Comparison of ENCODE assay signal across 14 cellular contexts in the genomic region with DNA sequence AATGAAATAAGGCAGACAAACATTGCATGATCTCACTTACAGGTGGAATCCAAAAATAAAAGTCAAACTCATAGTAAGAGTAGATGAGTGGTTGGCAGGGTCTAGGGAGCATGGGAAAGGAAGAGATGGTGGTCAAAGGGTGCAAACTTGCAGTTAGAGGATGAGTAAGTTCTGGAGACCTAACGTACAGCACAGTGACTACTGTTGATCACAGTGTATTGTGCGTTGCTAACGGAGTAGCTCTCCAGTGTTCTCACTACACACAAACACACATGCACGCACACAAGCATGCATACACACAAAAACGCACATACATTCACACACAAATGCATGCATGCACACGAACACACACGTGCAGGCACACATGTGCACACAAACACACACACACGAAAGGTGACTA. TPM values are rescaled to one million over a fixed set of nuclear protein-coding genes. Genes with fewer than 3 reads are reported as not detected.
A peak's percentile ranks its signal among the peaks of the same experiment; 100 is the strongest.
DNase-seq lines count a peak whose midpoint lies in the region; ATAC-seq and TF ChIP-seq lines count a peak whose summit lies in the region.
"Had no signal": no experiment of that assay in that cellular context is flagged by ENCODE, and none has a peak within 500 bp of the region (broad histone marks: within the 10 kb centered on the region; RNA-seq: fewer than 3 reads in every experiment).

No MANE protein-coding gene starts in this region.

- DNase-seq in activated naive CD8-positive, alpha-beta T cell treated with anti-CD3 and anti-CD28 coated beads, Interleukin-2, amount 10 ng/mL, durations not matched to agents 7 days and 5 days: no peak
- no peak for DNase-seq in activated naive CD8-positive, alpha-beta T cell treated with anti-CD3 and anti-CD28 coated beads for 36 hours
- peak in 1 of 2 donors; percentile 29 for DNase-seq in stimulated activated naive CD8-positive, alpha-beta T cell treated with anti-CD3 and anti-CD28 coated beads, Interleukin-15, amount 100 ng/mL, for 72 hours
- DNase-seq in neural progenitor cell (ENCODE audit: low spot score) (no peak), NCI-H1694 (lab: John Stamatoyannopoulos, UW) (no peak)
- DNase-seq: activated T-cell treated with anti-CD3 and anti-CD28 coated beads for 4 hours, PC-9 had no signal

- no peak overlapping the region for H3K4me2 ChIP-seq in neural progenitor cell
- H3K4me2 ChIP-seq: PC-9 had no signal

- ATAC-seq in activated naive CD8-positive, alpha-beta T cell treated with anti-CD3 and anti-CD28 coated beads, Interleukin-2, amount 10 ng/mL, durations not matched to agents 7 days and 5 days (ENCODE audit: low read depth): peak; percentile 45
- peak; percentile 90 for ATAC-seq in GM21723 (IDR thresholded peaks at IDR 0.05; ENCODE audit: unreplicated experiment)
- ATAC-seq in HG03196 (IDR thresholded peaks at IDR 0.05; ENCODE audit: unreplicated experiment): peak; percentile 52
- peak; percentile 94 for ATAC-seq in stimulated activated naive CD8-positive, alpha-beta T cell treated with anti-CD3 and anti-CD28 coated beads, Interleukin-15, amount 100 ng/mL, for 72 hours
- ATAC-seq in HG02938 (IDR thresholded peaks at IDR 0.05; ENCODE audit: unreplicated experiment): no peak

- H3K27me3 Mint-ChIP-seq in activated naive CD8-positive, alpha-beta T cell treated with anti-CD3 and anti-CD28 coated beads, Interleukin-2, amount 10 ng/mL, durations not matched to agents 7 days and 5 days: no peaks in the 10 kb centered on the region
- no peaks in the 10 kb centered on the region for H3K27me3 Mint-ChIP-seq in activated naive CD8-positive, alpha-beta T cell treated with anti-CD3 and anti-CD28 coated beads for 36 hours
- H3K27me3 Mint-ChIP-seq in stimulated activated naive CD8-positive, alpha-beta T cell treated with anti-CD3 and anti-CD28 coated beads, Interleukin-15, amount 100 ng/mL, for 72 hours: no peaks in the 10 kb centered on the region
- no peaks in the 10 kb centered on the region for H3K27me3 Mint-ChIP-seq in neural progenitor cell (ENCODE audit: insufficient read depth, low read depth)

- no peaks in the 10 kb centered on the region for H3K79me2 ChIP-seq in neural progenitor cell (ENCODE audit: low read depth)

- H3K36me3 ChIP-seq in neural progenitor cell: no peaks in the 10 kb centered on the region

- H3F3A ChIP-seq in neural progenitor cell (ENCODE audit: low read depth): no peaks in the 10 kb centered on the region

- peaks cover 11% of the 10 kb centered on the region for H3K36me3 Mint-ChIP-seq in activated naive CD8-positive, alpha-beta T cell treated with anti-CD3 and anti-CD28 coated beads, Interleukin-2, amount 10 ng/mL, durations not matched to agents 7 days and 5 days
- peaks cover 2% of the 10 kb centered on the region for H3K36me3 Mint-ChIP-seq in activated naive CD8-positive, alpha-beta T cell treated with anti-CD3 and anti-CD28 coated beads for 36 hours
- H3K36me3 Mint-ChIP-seq in neural progenitor cell: no peaks in the 10 kb centered on the region
- H3K36me3 Mint-ChIP-seq: type B pancreatic cell had no signal

- no peaks in the 10 kb centered on the region for H3K4me1 ChIP-seq in neural progenitor cell

- H3K27ac ChIP-seq in neural progenitor cell: no peak overlapping the region
- H3K27ac ChIP-seq: PC-9, skin epidermis had no signal

- POLR2A ChIA-PET in activated naive CD8-positive, alpha-beta T cell treated with anti-CD3 and anti-CD28 coated beads, Interleukin-2, amount 10 ng/mL, durations not matched to agents 7 days and 5 days (lab: Charles Lee): no interaction called here

- no peak overlapping the region for H3K9ac ChIP-seq in neural progenitor cell

- no peaks in the 10 kb centered on the region for H3K9me3 ChIP-seq in neural progenitor cell (ENCODE audit: low read depth)

- peaks cover 1% of the 10 kb centered on the region for H3K9me3 Mint-ChIP-seq in activated naive CD8-positive, alpha-beta T cell treated with anti-CD3 and anti-CD28 coated beads, Interleukin-2, amount 10 ng/mL, durations not matched to agents 7 days and 5 days
- no peaks in the 10 kb centered on the region for H3K9me3 Mint-ChIP-seq in activated naive CD8-positive, alpha-beta T cell treated with anti-CD3 and anti-CD28 coated beads for 36 hours
- no peaks in the 10 kb centered on the region for H3K9me3 Mint-ChIP-seq in stimulated activated naive CD8-positive, alpha-beta T cell treated with anti-CD3 and anti-CD28 coated beads, Interleukin-15, amount 100 ng/mL, for 72 hours
- H3K9me3 Mint-ChIP-seq in neural progenitor cell: no peaks in the 10 kb centered on the region
- H3K9me3 Mint-ChIP-seq: neural crest cell, type B pancreatic cell had no signal

- H3K4me1 Mint-ChIP-seq in activated naive CD8-positive, alpha-beta T cell treated with anti-CD3 and anti-CD28 coated beads, Interleukin-2, amount 10 ng/mL, durations not matched to agents 7 days and 5 days: peaks cover 14% of the 10 kb centered on the region
- H3K4me1 Mint-ChIP-seq in activated naive CD8-positive, alpha-beta T cell treated with anti-CD3 and anti-CD28 coated beads for 36 hours: peaks cover 4% of the 10 kb centered on the region
- H3K4me1 Mint-ChIP-seq in stimulated activated naive CD8-positive, alpha-beta T cell treated with anti-CD3 and anti-CD28 coated beads, Interleukin-15, amount 100 ng/mL, for 72 hours: peaks cover 5% of the 10 kb centered on the region
- no peaks in the 10 kb centered on the region for H3K4me1 Mint-ChIP-seq in neural progenitor cell
- H3K4me1 Mint-ChIP-seq: neural crest cell had no signal

- H3K27me3 ChIP-seq in neural progenitor cell: no peaks in the 10 kb centered on the region

- H3K4me3 Mint-ChIP-seq in activated naive CD8-positive, alpha-beta T cell treated with anti-CD3 and anti-CD28 coated beads, Interleukin-2, amount 10 ng/mL, durations not matched to agents 7 days and 5 days: no peak overlapping the region
- no peak overlapping the region for H3K4me3 Mint-ChIP-seq in activated naive CD8-positive, alpha-beta T cell treated with anti-CD3 and anti-CD28 coated beads for 36 hours
- no peak overlapping the region for H3K4me3 Mint-ChIP-seq in stimulated activated naive CD8-positive, alpha-beta T cell treated with anti-CD3 and anti-CD28 coated beads, Interleukin-15, amount 100 ng/mL, for 72 hours
- no peak overlapping the region for H3K4me3 Mint-ChIP-seq in neural progenitor cell
- H3K4me3 Mint-ChIP-seq: neural crest cell, type B pancreatic cell had no signal

- no peak overlapping the region for H2AFZ ChIP-seq in neural progenitor cell (replicated peaks)
- H2AFZ ChIP-seq: PC-9 had no signal

- H3K4me3 ChIP-seq in neural progenitor cell: no peak overlapping the region
- H3K4me3 ChIP-seq: PC-9, skin epidermis had no signal

- peak overlapping the region; percentile 43 for H3K27ac Mint-ChIP-seq in activated naive CD8-positive, alpha-beta T cell treated with anti-CD3 and anti-CD28 coated beads, Interleukin-2, amount 10 ng/mL, durations not matched to agents 7 days and 5 days
- H3K27ac Mint-ChIP-seq in activated naive CD8-positive, alpha-beta T cell treated with anti-CD3 and anti-CD28 coated beads for 36 hours: no peak overlapping the region
- no peak overlapping the region for H3K27ac Mint-ChIP-seq in stimulated activated naive CD8-positive, alpha-beta T cell treated with anti-CD3 and anti-CD28 coated beads, Interleukin-15, amount 100 ng/mL, for 72 hours
- no peak overlapping the region for H3K27ac Mint-ChIP-seq in neural progenitor cell
- H3K27ac Mint-ChIP-seq: type B pancreatic cell had no signal

- TF ChIP-seq CTCF in neural progenitor cell (IDR thresholded peaks at IDR 0.05): no peak

- no peaks in the 10 kb centered on the region for H4K20me1 ChIP-seq in neural progenitor cell (ENCODE audit: low read depth)

RNA-seq across cellular contexts. Expression of gene LY86, which starts 54.9 kb away (rescaled TPM):
- total RNA-seq in activated naive CD8-positive, alpha-beta T cell treated with anti-CD3 and anti-CD28 coated beads, Interleukin-2, amount 10 ng/mL, durations not matched to agents 7 days and 5 days: 1 to 10 TPM; 5.5 to 5.7 TPM
- 1 to 10 TPM; 1.2 to 1.3 TPM for total RNA-seq in activated naive CD8-positive, alpha-beta T cell treated with anti-CD3 and anti-CD28 coated beads for 36 hours
- not detected in 2 replicates for total RNA-seq in neural progenitor cell (ENCODE audit: low replicate concordance)
- total RNA-seq: LHCN-M2, neural crest cell, PC-9 had no signal
